ENCODE assay signal across 24 cellular contexts in the genomic region with DNA sequence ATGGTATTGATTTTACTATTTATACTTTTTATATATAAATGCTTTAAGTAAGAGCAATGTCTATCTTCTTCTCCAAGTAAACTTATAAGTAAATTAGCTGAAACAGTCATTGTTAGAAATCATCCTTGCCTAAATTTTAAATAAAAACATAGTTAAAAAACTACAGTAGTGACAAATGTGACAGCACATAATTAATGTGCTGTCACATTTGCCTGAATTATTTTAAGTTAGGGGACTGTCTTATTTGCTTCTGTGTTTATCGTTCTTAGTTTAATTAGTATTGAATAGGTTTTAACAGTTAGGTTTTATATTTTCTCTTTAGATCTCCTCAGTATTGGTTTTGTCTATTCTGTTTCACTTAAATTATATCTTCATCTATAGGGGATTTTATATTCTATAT.
"Had no signal": no experiment of that assay in that cellular context is flagged by ENCODE, and none has a peak within 500 bp of the region (broad histone marks: within the 10 kb centered on the region; RNA-seq: fewer than 3 reads in every experiment).

No MANE protein-coding gene starts in this region.

- ATAC-seq: effector memory CD8-positive, alpha-beta T cell; esophagus mucosa; gastrocnemius medialis; heart right ventricle; left cardiac atrium; left lobe of liver; lower lobe of right lung; mucosa of descending colon had no signal

- FAIRE-seq: keratinocyte had no signal

- H3K4me1 ChIP-seq: colonic mucosa had no signal

- H3K27ac ChIP-seq: colonic mucosa, esophagus squamous epithelium, gastrocnemius medialis, left ventricle myocardium inferior, lower lobe of right lung had no signal

- H3K9me3 ChIP-seq: colonic mucosa, esophagus squamous epithelium, gastrocnemius medialis, heart right ventricle, left ventricle myocardium inferior, lower lobe of right lung, mucosa of descending colon had no signal

- H3K27ac Mint-ChIP-seq: dendritic cell treated with granulocyte-macrophage colony-stimulating factor and Interleukin-4, amounts not matched to agents 40 ng/mL and 50 ng/mL, for 4 days; effector memory CD8-positive, alpha-beta T cell; endodermal cell; mesothelial cell of epicardium; naive B cell had no signal

- H3K4me1 Mint-ChIP-seq: endodermal cell had no signal

- H3K36me3 ChIP-seq: colonic mucosa, esophagus squamous epithelium, gastrocnemius medialis, heart right ventricle, left ventricle myocardium inferior, lower lobe of right lung had no signal

- H3K36me3 Mint-ChIP-seq: mesothelial cell of epicardium, naive B cell had no signal

- H3K4me3 Mint-ChIP-seq: dendritic cell treated with granulocyte-macrophage colony-stimulating factor and Interleukin-4, amounts not matched to agents 40 ng/mL and 50 ng/mL, for 4 days; effector memory CD8-positive, alpha-beta T cell; endodermal cell; mesothelial cell of epicardium; naive B cell had no signal

- H3K4me3 ChIP-seq: colonic mucosa, esophagus squamous epithelium, gastrocnemius medialis, heart right ventricle, left ventricle myocardium inferior, lower lobe of right lung, mucosa of descending colon had no signal

- H3K9me3 Mint-ChIP-seq: dendritic cell treated with granulocyte-macrophage colony-stimulating factor and Interleukin-4, amounts not matched to agents 40 ng/mL and 50 ng/mL, for 4 days; effector memory CD8-positive, alpha-beta T cell; endodermal cell; mesothelial cell of epicardium; naive B cell had no signal

- H3K27me3 ChIP-seq: colonic mucosa, esophagus squamous epithelium, gastrocnemius medialis, heart right ventricle had no signal

- DNase-seq: colonic mucosa; cortex of kidney; effector CD8-positive, alpha-beta T cell; effector memory CD8-positive, alpha-beta T cell; endodermal cell; esophagus squamous epithelium; foreskin fibroblast; foreskin melanocyte; gastrocnemius medialis; glutamatergic neuron; head of caudate nucleus; heart right ventricle; hippocampal formation; left cardiac atrium; left ventricle myocardium inferior; lower lobe of right lung; mesenchymal stem cell; mucosa of descending colon; naive B cell had no signal
